1 cellular context compared by ENCODE assay signal in the genomic region with DNA sequence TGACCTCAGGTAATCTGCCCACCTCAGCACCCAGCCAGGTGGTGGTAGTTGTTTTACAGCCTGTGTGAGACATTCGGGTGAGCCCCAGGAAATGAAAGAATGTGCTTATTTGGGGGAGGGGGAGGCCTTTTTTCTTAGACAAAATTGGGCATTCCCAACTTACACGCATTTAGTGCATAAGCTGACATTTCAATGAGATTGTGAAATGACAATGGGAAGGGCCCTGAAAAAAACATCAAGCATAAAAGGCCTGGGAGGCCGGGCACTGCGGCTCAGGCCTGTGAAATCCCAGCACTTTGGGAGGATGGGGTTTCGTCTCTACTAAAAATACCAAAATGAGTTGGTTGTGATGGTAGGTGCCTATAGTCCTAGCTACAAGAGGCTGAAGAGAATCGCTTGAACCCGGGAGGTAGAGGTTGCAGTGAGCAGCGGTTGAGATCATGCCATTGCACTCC.
TF ChIP-seq lines count a peak whose summit lies in the region.

No MANE protein-coding gene starts in this region.

TF ChIP-seq in IMR-90, 13 proteins besides CTCF, POLR2A, EP300 and RAD21 (continued from another document):
- 0 out of 2 replicates have a peak, but pooled peaks have one; percentile 14 for TF ChIP-seq CEBPB (IDR thresholded peaks at IDR 0.05; ENCODE audit: low read depth, low read length)
